23 cellular contexts compared by ENCODE assay signal in genomic region chr5:57106661-57107060, GRCh38.
DNase-seq lines count a peak whose midpoint lies in the region; ATAC-seq, FAIRE-seq and TF ChIP-seq lines count a peak whose summit lies in the region.
"Had no signal": no experiment of that assay in that cellular context is flagged by ENCODE, and none has a peak within 500 bp of the region (broad histone marks: within the 10 kb centered on the region; RNA-seq: fewer than 3 reads in every experiment).

No MANE protein-coding gene starts in this region.

- H3K9me2 ChIP-seq in Karpas-422 (replicated peaks; ENCODE audit: insufficient read depth, low read length): no peaks in the 10 kb centered on the region

- peak; percentile 51; the same call in 1 of the 3 replicates for ATAC-seq in K562
- ATAC-seq: GM12878, GM23338, HCT116 had no signal

- H3K4me2 ChIP-seq in Karpas-422 (ENCODE audit: low read depth, low read length, poor library complexity, severe bottlenecking): no peak overlapping the region
- H3K4me2 ChIP-seq in K562 (ENCODE audit: insufficient read depth, low read length): no peak overlapping the region
- H3K4me2 ChIP-seq in osteoblast (ENCODE audit: insufficient read depth, low read length): no peak overlapping the region
- H3K4me2 ChIP-seq: BLaER1 treated with 17β-estradiol and CSF1 and Interleukin-3, amounts not matched to agents 10 nM and 100 nM; GM23338 had no signal

- H3K27me3 ChIP-seq in Karpas-422 (ENCODE audit: low read length): no peaks in the 10 kb centered on the region
- peaks cover 7 to 12% of the 10 kb centered on the region in 2 experiments; a peak in 3 of 5 replicates for H3K27me3 ChIP-seq in K562 (ENCODE audit: control insufficient read depth in 2 of 2, insufficient read depth in 2 of 2, low read length in 2 of 2)
- no peaks in the 10 kb centered on the region for H3K27me3 ChIP-seq in osteoblast (ENCODE audit: insufficient read depth, low read length)
- H3K27me3 ChIP-seq: BE2C; BLaER1 treated with 17β-estradiol and CSF1 and Interleukin-3, amounts not matched to agents 10 nM and 100 nM had no signal

- no TSS peak for BruUV-seq in K562 (replicated peaks; lab: Mats Ljungman, UMichigan)

- H2AFZ ChIP-seq in Karpas-422 (ENCODE audit: low read length) (no peak overlapping the region), K562 (ENCODE audit: low read depth, low read length) (no peak overlapping the region), osteoblast (ENCODE audit: low read length) (no peak overlapping the region)
- H2AFZ ChIP-seq: GM23338 had no signal

- H3K4me3 ChIP-seq in Karpas-422 (ENCODE audit: low read length): no peak overlapping the region
- H3K4me3 ChIP-seq in K562: no peak overlapping the region
- no peak overlapping the region for H3K4me3 ChIP-seq in osteoblast (ENCODE audit: insufficient read depth, low read length)
- H3K4me3 ChIP-seq: BLaER1 treated with 17β-estradiol and CSF1 and Interleukin-3, amounts not matched to agents 10 nM and 100 nM; GM12878; GM23338 had no signal

- TF ChIP-seq POLR2A in K562 (conservative IDR thresholded peaks at IDR 0.05): no peak

- peak; percentile 0 to 10 for DNase-seq in NCI-H446 (lab: John Stamatoyannopoulos, UW)
- no peak for DNase-seq in NCI-H446 treated with DMSO at 0.1 percent for 48 hours (lab: John Stamatoyannopoulos, UW)
- DNase-seq in Karpas-422: peak; percentile 44
- DNase-seq in K562 (ENCODE audit: extremely low read depth in 1 of 4, low spot score in 3 of 4): no peak
- DNase-seq in osteoblast (ENCODE audit: insufficient read length, low spot score, missing footprints): peak; percentile 18
- no peak for DNase-seq in DMS53 (lab: John Stamatoyannopoulos, UW)
- DNase-seq in D341Med (ENCODE audit: low spot score): no peak
- DNase-seq in HUDEP-2 (lab: John Stamatoyannopoulos, UW; ENCODE audit: unreplicated experiment in 76 of 76): no peak
- DNase-seq: ACHN; AML-193; BE2C; CD4-positive, alpha-beta T cell; CD8-positive, alpha-beta memory T cell; DND-41; H9 had no signal

- in situ Hi-C loops in K562 (cut with MboI): no loop called here

- H3K79me2 ChIP-seq in Karpas-422 (ENCODE audit: low read length) (no peaks in the 10 kb centered on the region), K562 (ENCODE audit: control insufficient read depth, insufficient read depth, low read length) (no peaks in the 10 kb centered on the region), osteoblast (ENCODE audit: insufficient read depth, low read length) (no peaks in the 10 kb centered on the region)

- H3K4me1 ChIP-seq in Karpas-422 (ENCODE audit: low read length): no peaks in the 10 kb centered on the region
- H3K4me1 ChIP-seq in K562 (replicated peaks in 1 of 2; ENCODE audit: control insufficient read depth in 2 of 2, insufficient read depth in 2 of 2, low read length in 2 of 2): no peaks in the 10 kb centered on the region
- H3K4me1 ChIP-seq in osteoblast (ENCODE audit: insufficient read depth, low read length): no peaks in the 10 kb centered on the region
- H3K4me1 ChIP-seq: BE2C; BLaER1 treated with 17β-estradiol and CSF1 and Interleukin-3, amounts not matched to agents 10 nM and 100 nM had no signal

- TF ChIP-seq RAD21 in K562 (CRISPR knock-in tag; conservative IDR thresholded peaks at IDR 0.05 in 1 of 2, IDR thresholded peaks at IDR 0.05 in 1 of 2): no peak

- intact Hi-C loops in K562 (cut with micrococcal nuclease): no loop called here

- no peak for TF ChIP-seq EP300 in K562 (IDR thresholded peaks at IDR 0.05; ENCODE audit: low read length)

- no peak overlapping the region for H3K27ac ChIP-seq in Karpas-422 (ENCODE audit: low read length)
- no peak overlapping the region for H3K27ac ChIP-seq in K562 (ENCODE audit: extremely low read depth, low read depth, low read length)
- no peak overlapping the region for H3K27ac ChIP-seq in osteoblast (ENCODE audit: low read depth, low read length)
- H3K27ac ChIP-seq: 22Rv1; BLaER1 treated with 17β-estradiol and CSF1 and Interleukin-3, amounts not matched to agents 10 nM and 100 nM had no signal

- no peak overlapping the region for H3K9ac ChIP-seq in Karpas-422 (ENCODE audit: low read length)
- H3K9ac ChIP-seq in K562 (ENCODE audit: insufficient read depth in 1 of 2, low read depth in 2 of 2, low read length in 2 of 2): no peak overlapping the region
- H3K9ac ChIP-seq: BLaER1 treated with 17β-estradiol and CSF1 and Interleukin-3, amounts not matched to agents 10 nM and 100 nM had no signal

- TF ChIP-seq CTCF in K562 (IDR thresholded peaks at IDR 0.05 in 2 of 3, conservative IDR thresholded peaks at IDR 0.05 in 1 of 3; ENCODE audit: insufficient read depth in 2 of 3, low read depth in 1 of 3, low read length in 3 of 3) (no peak), osteoblast (IDR thresholded peaks at IDR 0.05; ENCODE audit: extremely low read depth, low read depth, low read length) (no peak)

- POLR2A ChIA-PET in K562 (lab: Yijun Ruan, JAX): no interaction called here

- no peaks in the 10 kb centered on the region for H3K9me1 ChIP-seq in K562 (ENCODE audit: control insufficient read depth, insufficient read depth, low read length)

- no peak for FAIRE-seq in K562 (lab: Jason Lieb, UNC)
- FAIRE-seq: A204.1, G401.6, GM12878, GM19239 had no signal

- H3K9me3 ChIP-seq in Karpas-422 (ENCODE audit: low read length) (no peaks in the 10 kb centered on the region), K562 (replicated peaks; ENCODE audit: control insufficient read depth, insufficient read depth, low read depth, low read length) (no peaks in the 10 kb centered on the region), osteoblast (ENCODE audit: low read depth, low read length) (no peaks in the 10 kb centered on the region)

- H3K36me3 ChIP-seq in Karpas-422 (ENCODE audit: insufficient read depth, low read length): no peaks in the 10 kb centered on the region
- H3K36me3 ChIP-seq in K562 (ENCODE audit: control insufficient read depth, insufficient read depth, low read length): no peaks in the 10 kb centered on the region
- no peaks in the 10 kb centered on the region for H3K36me3 ChIP-seq in osteoblast (ENCODE audit: insufficient read depth, low read length)
- H3K36me3 ChIP-seq: BE2C; BLaER1 treated with 17β-estradiol and CSF1 and Interleukin-3, amounts not matched to agents 10 nM and 100 nM had no signal

- H4K20me1 ChIP-seq in Karpas-422 (ENCODE audit: insufficient read depth, low read depth, low read length) (no peaks in the 10 kb centered on the region), K562 (replicated peaks; ENCODE audit: control insufficient read depth, insufficient read depth, low read length) (no peaks in the 10 kb centered on the region), osteoblast (ENCODE audit: insufficient read depth, low read length) (no peaks in the 10 kb centered on the region)
- H4K20me1 ChIP-seq: BLaER1 treated with 17β-estradiol and CSF1 and Interleukin-3, amounts not matched to agents 10 nM and 100 nM had no signal

- CTCF ChIA-PET in K562 (lab: Yijun Ruan, JAX; ENCODE audit: low intra/inter-chr PET ratio): no interaction called here

- 0% methylated on average over 2 of the region's 2 CpGs for WGBS in K562 (ENCODE audit: insufficient coverage, low coverage, missing lambda C conversion rate)

TF ChIP-seq in K562, 482 proteins besides CTCF, POLR2A, EP300 and RAD21 (continues in another document):
- peak; percentile 25; the same call in 1 of the 2 replicates for TF ChIP-seq USF1 (CRISPR knock-in tag; IDR thresholded peaks at IDR 0.05)
- TF ChIP-seq CBX1 (IDR thresholded peaks at IDR 0.05; ENCODE audit: low read depth): no peak
- no peak for TF ChIP-seq SMARCC2 (IDR thresholded peaks at IDR 0.05; ENCODE audit: low read depth)
- no peak for TF ChIP-seq FOXM1 (IDR thresholded peaks at IDR 0.05; ENCODE audit: low read depth)
- no peak for TF ChIP-seq FOXM1 (CRISPR knock-in tag; IDR thresholded peaks at IDR 0.05; ENCODE audit: low read depth)
- peak; percentile 88 for TF ChIP-seq TFE3 (CRISPR knock-in tag; IDR thresholded peaks at IDR 0.05)
- TF ChIP-seq ADNP (tag; IDR thresholded peaks at IDR 0.05): no peak
- no peak for TF ChIP-seq TAF1 (IDR thresholded peaks at IDR 0.05; ENCODE audit: control insufficient read depth, extremely low read depth, insufficient read depth, low read length, severe bottlenecking)
- TF ChIP-seq ZNF77 (CRISPR knock-in tag; IDR thresholded peaks at IDR 0.05): no peak
- TF ChIP-seq MIER1 (IDR thresholded peaks at IDR 0.05; ENCODE audit: low read depth): no peak
- no peak for TF ChIP-seq BRD4 (IDR thresholded peaks at IDR 0.05)
- TF ChIP-seq, protein P1, sequence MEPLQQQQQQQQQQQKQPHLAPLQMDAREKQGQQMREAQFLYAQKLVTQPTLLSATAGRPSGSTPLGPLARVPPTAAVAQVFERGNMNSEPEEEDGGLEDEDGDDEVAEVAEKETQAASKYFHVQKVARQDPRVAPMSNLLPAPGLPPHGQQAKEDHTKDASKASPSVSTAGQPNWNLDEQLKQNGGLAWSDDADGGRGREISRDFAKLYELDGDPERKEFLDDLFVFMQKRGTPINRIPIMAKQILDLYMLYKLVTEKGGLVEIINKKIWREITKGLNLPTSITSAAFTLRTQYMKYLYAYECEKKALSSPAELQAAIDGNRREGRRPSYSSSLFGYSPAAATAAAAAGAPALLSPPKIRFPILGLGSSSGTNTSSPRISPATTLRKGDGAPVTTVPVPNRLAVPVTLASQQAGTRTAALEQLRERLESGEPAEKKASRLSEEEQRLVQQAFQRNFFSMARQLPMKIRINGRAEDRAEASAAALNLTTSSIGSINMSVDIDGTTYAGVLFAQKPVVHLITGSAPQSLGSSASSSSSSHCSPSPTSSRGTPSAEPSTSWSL (CRISPR knock-in tag; IDR thresholded peaks at IDR 0.05; ENCODE audit: borderline replicate concordance): no peak

Comparison
In these comparisons a context has a peak if more than half of its experiments do, and no peak if none do; other contexts are left out.
1. DNase-seq: peak in NCI-H446 (2 of 2), Karpas-422 (single experiment) and osteoblast (single experiment); none in NCI-H446 treated with DMSO at 0.1 percent for 48 hours (single experiment), K562 (0 of 4), DMS53 (single experiment), D341Med (single experiment) and HUDEP-2 (0 of 76).